In genomic region chr16:82042144-82042543, GRCh38 we compare ENCODE assay signal across 1 cellular context.
TF ChIP-seq lines count a peak whose summit lies in the region.

No MANE protein-coding gene starts in this region.

TF ChIP-seq in HCT116, 20 proteins besides CTCF, POLR2A, EP300 and RAD21 (continued from another document):
- TF ChIP-seq SIN3A (IDR thresholded peaks at IDR 0.05; ENCODE audit: low read depth) (no peak), EZH2phosphoT487 (IDR thresholded peaks at IDR 0.05; ENCODE audit: borderline replicate concordance) (no peak)
- TF ChIP-seq, protein P1, sequence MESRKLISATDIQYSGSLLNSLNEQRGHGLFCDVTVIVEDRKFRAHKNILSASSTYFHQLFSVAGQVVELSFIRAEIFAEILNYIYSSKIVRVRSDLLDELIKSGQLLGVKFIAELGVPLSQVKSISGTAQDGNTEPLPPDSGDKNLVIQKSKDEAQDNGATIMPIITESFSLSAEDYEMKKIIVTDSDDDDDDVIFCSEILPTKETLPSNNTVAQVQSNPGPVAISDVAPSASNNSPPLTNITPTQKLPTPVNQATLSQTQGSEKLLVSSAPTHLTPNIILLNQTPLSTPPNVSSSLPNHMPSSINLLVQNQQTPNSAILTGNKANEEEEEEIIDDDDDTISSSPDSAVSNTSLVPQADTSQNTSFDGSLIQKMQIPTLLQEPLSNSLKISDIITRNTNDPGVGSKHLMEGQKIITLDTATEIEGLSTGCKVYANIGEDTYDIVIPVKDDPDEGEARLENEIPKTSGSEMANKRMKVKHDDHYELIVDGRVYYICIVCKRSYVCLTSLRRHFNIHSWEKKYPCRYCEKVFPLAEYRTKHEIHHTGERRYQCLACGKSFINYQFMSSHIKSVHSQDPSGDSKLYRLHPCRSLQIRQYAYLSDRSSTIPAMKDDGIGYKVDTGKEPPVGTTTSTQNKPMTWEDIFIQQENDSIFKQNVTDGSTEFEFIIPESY (IDR thresholded peaks at IDR 0.05; ENCODE audit: extremely low read depth, insufficient replicate concordance, low read length): no peak
TF ChIP-seq in HCT116: peak in this region for 0.
